ENCODE assay signal across 12 cellular contexts in the genomic region with DNA sequence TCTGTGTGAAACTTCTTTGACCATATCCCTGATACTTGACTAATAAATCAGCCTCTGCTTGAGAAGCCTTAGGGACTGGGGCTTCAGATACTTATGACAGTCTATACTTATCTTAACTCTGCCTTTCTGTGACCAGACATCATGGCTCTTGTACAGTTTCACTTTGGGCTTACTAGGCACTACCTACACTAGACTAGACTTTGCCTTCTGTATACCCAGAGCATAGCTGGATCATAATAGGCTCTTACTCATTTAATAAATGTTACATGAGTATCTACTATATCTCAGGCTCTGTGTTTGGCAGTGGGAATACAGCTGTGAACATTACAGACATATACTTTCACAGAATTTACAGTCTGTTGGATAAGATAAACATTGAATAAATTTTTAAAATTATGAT. TPM values are rescaled to one million over a fixed set of nuclear protein-coding genes. Genes with fewer than 3 reads are reported as not detected.
DNase-seq lines count a peak whose midpoint lies in the region; ATAC-seq, FAIRE-seq and TF ChIP-seq lines count a peak whose summit lies in the region.
"Had no signal": no experiment of that assay in that cellular context is flagged by ENCODE, and none has a peak within 500 bp of the region (broad histone marks: within the 10 kb centered on the region; RNA-seq: fewer than 3 reads in every experiment).

No MANE protein-coding gene starts in this region.

- H2AFZ ChIP-seq in HepG2 (ENCODE audit: low read length) = no peak overlapping the region

- no peak for TF ChIP-seq CTCF in liver (IDR thresholded peaks at IDR 0.05; ENCODE audit: low read depth, low read length, missing input control)
- no peak for TF ChIP-seq CTCF in HepG2 (CRISPR knock-in tag; IDR thresholded peaks at IDR 0.05)

- peaks cover 97% of the 10 kb centered on the region for H3K79me2 ChIP-seq in HepG2 (ENCODE audit: insufficient read depth, low read length)

- H3K4me1 ChIP-seq in liver (ENCODE audit: control insufficient read depth in 4 of 4, insufficient read depth in 4 of 4, low read length in 3 of 4) (peaks cover 13 to 76% (median 53%) of the 10 kb centered on the region in 4 donors), HepG2 (ENCODE audit: insufficient read depth, low read length) (peaks cover 71% of the 10 kb centered on the region)

- H3K27me3 Mint-ChIP-seq in T-helper 2 cell treated with Interferon-gamma antibody and Interleukin-4, amounts not matched to agents 5 μg/mL and 100 μg/mL, for 36 hours (ENCODE audit: low read depth) = no peaks in the 10 kb centered on the region

- CTCF ChIA-PET in HepG2 (lab: Yijun Ruan, JAX; ENCODE audit: low intra/inter-chr PET ratio, low total read pairs) = no interaction called here

- H3K4me3 Mint-ChIP-seq in T-helper 2 cell treated with Interferon-gamma antibody and Interleukin-4, amounts not matched to agents 5 μg/mL and 100 μg/mL, for 36 hours = peak overlapping the region; percentile 5
- H3K4me3 Mint-ChIP-seq: activated T-cell treated with anti-CD3 and anti-CD28 coated beads, Interleukin-2, amount 50 U/mL, for 72 hours had no signal

- POLR2A ChIA-PET in HepG2 (lab: Yijun Ruan, JAX) = interaction anchor here (6.5 kb wide), 1 partner anchor 9 kb away, joined by 47 read pairs; a partner anchor contains a TSS

- TF ChIP-seq POLR2A in HepG2 (IDR thresholded peaks at IDR 0.05; ENCODE audit: insufficient read depth in 1 of 2, low read depth in 2 of 2, low read length in 2 of 2) (no peak), GM12891 (IDR thresholded peaks at IDR 0.05; ENCODE audit: low read depth, low read length) (no peak)

- H3K9ac ChIP-seq in liver (ENCODE audit: low read depth in 1 of 2, low read length in 2 of 2) (no peak overlapping the region), HepG2 (ENCODE audit: insufficient read depth, low read depth, low read length) (no peak overlapping the region)

- peaks cover 72% of the 10 kb centered on the region for H3K4me1 Mint-ChIP-seq in T-helper 2 cell treated with Interferon-gamma antibody and Interleukin-4, amounts not matched to agents 5 μg/mL and 100 μg/mL, for 36 hours (ENCODE audit: low read depth)

- peak overlapping the region in 1 of 2 donors; percentile 43 for H3K27ac ChIP-seq in liver (ENCODE audit: low read depth in 1 of 2, low read length in 2 of 2)
- H3K27ac ChIP-seq in HepG2 (ENCODE audit: extremely low read length, insufficient read depth, low read length) = no peak overlapping the region

- H3K9me3 Mint-ChIP-seq in T-helper 2 cell treated with Interferon-gamma antibody and Interleukin-4, amounts not matched to agents 5 μg/mL and 100 μg/mL, for 36 hours = peaks cover 7% of the 10 kb centered on the region

- no peak for TF ChIP-seq RAD21 in liver (IDR thresholded peaks at IDR 0.05)
- no peak for TF ChIP-seq RAD21 in HepG2 (CRISPR knock-in tag; IDR thresholded peaks at IDR 0.05)

- ATAC-seq in HepG2 = no peak
- ATAC-seq in left lobe of liver = peak; percentile 54

- FAIRE-seq in HepG2 (lab: Jason Lieb, UNC) = no peak
- FAIRE-seq in GM12891 (lab: Jason Lieb, UNC) = no peak

- no peak overlapping the region for H3K4me2 ChIP-seq in HepG2 (ENCODE audit: low read depth, low read length)

- H3K9me3 ChIP-seq in liver (ENCODE audit: control insufficient read depth in 4 of 4, low read length in 3 of 4) = no peaks in the 10 kb centered on the region
- H3K9me3 ChIP-seq in HepG2 (ENCODE audit: low read length) = no peaks in the 10 kb centered on the region

- H3K27ac Mint-ChIP-seq in T-helper 2 cell treated with Interferon-gamma antibody and Interleukin-4, amounts not matched to agents 5 μg/mL and 100 μg/mL, for 36 hours = no peak overlapping the region

- intact Hi-C loops in HepG2 (cut with micrococcal nuclease; ENCODE audit: unreplicated experiment) = no loop called here

- H3K4me3 ChIP-seq in liver (ENCODE audit: low read depth in 1 of 3, low read length in 3 of 3) (no peak overlapping the region), HepG2 (replicated peaks in 1 of 3; ENCODE audit: insufficient read depth in 1 of 3, low read depth in 2 of 3, low read length in 3 of 3) (no peak overlapping the region)

- no TSS peak for BruUV-seq in HepG2 (replicated peaks; lab: Mats Ljungman, UMichigan)

- TF ChIP-seq EP300 in HepG2 (IDR thresholded peaks at IDR 0.05; ENCODE audit: low read depth in 2 of 2, low read length in 2 of 2) = no peak
- no peak for TF ChIP-seq EP300 in HepG2 (CRISPR knock-in tag; IDR thresholded peaks at IDR 0.05; ENCODE audit: borderline replicate concordance)

- no peak for DNase-seq in HepG2 (ENCODE audit: low spot score)
- no peak for DNase-seq in T-helper 2 cell treated with Interferon-gamma antibody and Interleukin-4, amounts not matched to agents 5 μg/mL and 100 μg/mL, for 36 hours (ENCODE audit: low spot score)
- no peak for DNase-seq in left lobe of liver (ENCODE audit: low spot score)
- DNase-seq in GM12891 (ENCODE audit: insufficient read length, low spot score) = no peak
- no peak for DNase-seq in DMS114 treated with DMSO at 0.1 percent for 48 hours (lab: John Stamatoyannopoulos, UW; ENCODE audit: unreplicated experiment)
- DNase-seq in NCI-H1092 treated with DMSO at 0.1 percent for 48 hours (lab: John Stamatoyannopoulos, UW) = no peak
- no peak for DNase-seq in stimulated activated naive CD4-positive, alpha-beta T cell treated with Interleukin-2 at 50 U/mL for 16 hours (lab: John Stamatoyannopoulos, UW)
- DNase-seq: activated CD4-positive, alpha-beta T cell treated with anti-CD3 and anti-CD28 coated beads for 48 hours; activated T-cell treated with anti-CD3 and anti-CD28 coated beads, Interleukin-2, amount 50 U/mL, for 72 hours; NCI-H748 treated with DMSO at 0.1 percent for 48 hours; nucleus accumbens had no signal

- H4K20me1 ChIP-seq in HepG2 (ENCODE audit: insufficient read depth, low read length) = peaks cover 71% of the 10 kb centered on the region

- peaks cover 64% of the 10 kb centered on the region for H3K36me3 Mint-ChIP-seq in T-helper 2 cell treated with Interferon-gamma antibody and Interleukin-4, amounts not matched to agents 5 μg/mL and 100 μg/mL, for 36 hours (ENCODE audit: low read depth)

- in situ Hi-C loops in HepG2 (cut with HindIII; ENCODE audit: extremely low pct_ligation_motif_present, low pct_unique_long_range_greater_than_20kb) = loop anchor here (5.0 kb wide), 1 partner anchor 153 kb away; no protein-coding TSS in a partner anchor

- H3K27me3 ChIP-seq in liver (ENCODE audit: control insufficient read depth in 4 of 4, insufficient read depth in 4 of 4, low read length in 3 of 4) = no peaks in the 10 kb centered on the region
- H3K27me3 ChIP-seq in HepG2 (ENCODE audit: control insufficient read depth in 1 of 2, insufficient read depth in 2 of 2, low read length in 2 of 2) = no peaks in the 10 kb centered on the region

- H3K36me3 ChIP-seq in liver (ENCODE audit: control insufficient read depth in 4 of 4, insufficient read depth in 3 of 4, low read depth in 1 of 4, low read length in 3 of 4) (peaks cover 0 to 6% (median 0%) of the 10 kb centered on the region in 4 donors), HepG2 (replicated peaks in 1 of 2; ENCODE audit: control insufficient read depth in 1 of 2, insufficient read depth in 2 of 2, low read length in 2 of 2) (peaks cover 0 to 3% of the 10 kb centered on the region in 2 experiments; a peak in 2 of 5 replicates)

TF ChIP-seq in HepG2, 621 proteins besides CTCF, POLR2A, EP300 and RAD21 (continues in another document):
- no peak for TF ChIP-seq MATR3 (CRISPR knock-in tag; IDR thresholded peaks at IDR 0.05)
- TF ChIP-seq PHF5A (CRISPR knock-in tag; IDR thresholded peaks at IDR 0.05; ENCODE audit: low read depth, unreplicated experiment) = no peak
- TF ChIP-seq SALL1 (CRISPR knock-in tag; IDR thresholded peaks at IDR 0.05) = no peak

TF ChIP-seq in GM12891, 5 proteins besides CTCF, POLR2A, EP300 and RAD21:
- no peak for TF ChIP-seq TAF1 (IDR thresholded peaks at IDR 0.05; ENCODE audit: low read depth, low read length)
- no peak for TF ChIP-seq SPI1 (IDR thresholded peaks at IDR 0.05; ENCODE audit: low read depth, low read length)
- TF ChIP-seq POLR2AphosphoS5 (IDR thresholded peaks at IDR 0.05; ENCODE audit: low read depth, low read length) = no peak
- no peak for TF ChIP-seq PAX5 (IDR thresholded peaks at IDR 0.05; ENCODE audit: insufficient read depth, low read length, severe bottlenecking)
- TF ChIP-seq POU2F2 (IDR thresholded peaks at IDR 0.05; ENCODE audit: low read depth, low read length) = no peak

RNA-seq across cellular contexts. Expression of a gene that starts 9.0 kb away (rescaled TPM):
- total RNA-seq in liver (100 to 1,000 TPM in 1 of 2 donors, 10 to 100 TPM in 1; 76.2 to 341 TPM), HepG2 (2016; rRNA removed; fragmentation: Illumina TruSeq; extraction: Trizol) (134 and 210 TPM in 2 replicates), left lobe of liver (303 TPM)
- polyA plus RNA-seq in liver (100 to 1,000 TPM; 182 to 723 TPM), HepG2 (2011; rRNA removed) (80.1 and 96.0 TPM in 2 replicates)
- 83.7 and 93.6 TPM in 2 replicates for total RNA-seq in HepG2 (2016; cell fraction: cytosol; rRNA removed; fragmentation: Illumina TruSeq; extraction: Trizol; ENCODE audit: low read depth)
- 123 and 218 TPM in 2 replicates for total RNA-seq in HepG2 (2016; cell fraction: insoluble cytoplasmic fraction; rRNA removed; fragmentation: Illumina TruSeq; extraction: Trizol)
- 85.1 and 86.4 TPM in 2 replicates for total RNA-seq in HepG2 (2016; cell fraction: membrane; rRNA removed; fragmentation: Illumina TruSeq; extraction: Trizol)
- 79.9 and 81.8 TPM in 2 replicates for total RNA-seq in HepG2 (2016; cell fraction: nucleus; rRNA removed; fragmentation: Illumina TruSeq; extraction: Trizol)
- 34.2 and 64.5 TPM in 2 replicates for polyA plus RNA-seq in HepG2 (2011; cell fraction: cytosol; rRNA removed)
- 28.2 and 36.8 TPM in 2 replicates for polyA plus RNA-seq in HepG2 (2011; cell fraction: nucleus; rRNA removed)
- polyA plus RNA-seq in HepG2 (2012) = 164 and 194 TPM in 2 replicates
- 27.9 and 31.2 TPM in 2 replicates for polyA plus RNA-seq in HepG2 (2016; cell fraction: cytosol; fragmentation: Illumina TruSeq; extraction: Trizol; ENCODE audit: low read depth)
- polyA plus RNA-seq in HepG2 (2016; cell fraction: insoluble cytoplasmic fraction; fragmentation: Illumina TruSeq; extraction: Trizol; ENCODE audit: low read depth) = 183 and 197 TPM in 2 replicates
- 56.9 and 57.3 TPM in 2 replicates for polyA plus RNA-seq in HepG2 (2016; cell fraction: membrane; fragmentation: Illumina TruSeq; extraction: Trizol; ENCODE audit: low read depth)
- polyA plus RNA-seq in HepG2 (2016; cell fraction: nucleus; fragmentation: Illumina TruSeq; extraction: Trizol; ENCODE audit: insufficient read depth, low read depth) = 78.5 and 87.8 TPM in 2 replicates
- 11.5 and 14.4 TPM in 2 replicates for polyA minus RNA-seq in HepG2 (2011; rRNA and poly(A)+ RNA removed; ENCODE audit: low replicate concordance)
- polyA minus RNA-seq in HepG2 (2011; cell fraction: cytosol; rRNA and poly(A)+ RNA removed) = 103 and 130 TPM in 2 replicates
- polyA minus RNA-seq in HepG2 (2011; cell fraction: nucleus; rRNA and poly(A)+ RNA removed) = 119 and 170 TPM in 2 replicates
- polyA plus RNA-seq in GM12891 (2012; ENCODE audit: low read depth, missing spikeins) = 88.3 TPM
